In genomic region chr4:931960-932712, GRCh38 we compare ENCODE assay signal across 8 cellular contexts. TPM values are rescaled to one million over a fixed set of nuclear protein-coding genes. Genes with fewer than 3 reads are reported as not detected.
DNase-seq lines count a peak whose midpoint lies in the region; ATAC-seq and TF ChIP-seq lines count a peak whose summit lies in the region.

TSS of gene GAK (minus strand) at chr4:932316. CDS start at chr4:932187, 129 bp downstream.
TSS of gene TMEM175 (plus strand) at chr4:932460. CDS start at chr4:947740, 15,280 bp downstream.

- H3K4me1 Mint-ChIP-seq in T-helper 1 cell treated with Interleukin-12 subunit alpha and Interleukin-12 subunit beta and Interleukin-4 antibody, amounts not matched to agents 30 μg/mL and 1 μg/mL, for 36 hours (ENCODE audit: low read depth), result peaks cover 28% of the 10 kb centered on the region

- H3K27me3 Mint-ChIP-seq in T-helper 1 cell treated with Interleukin-12 subunit alpha and Interleukin-12 subunit beta and Interleukin-4 antibody, amounts not matched to agents 30 μg/mL and 1 μg/mL, for 36 hours (ENCODE audit: low read depth), result peaks cover 5% of the 10 kb centered on the region

- H3K27ac Mint-ChIP-seq in T-helper 1 cell treated with Interleukin-12 subunit alpha and Interleukin-12 subunit beta and Interleukin-4 antibody, amounts not matched to agents 30 μg/mL and 1 μg/mL, for 36 hours, result peak within 1 kb of the TSS; percentile 95

- ATAC-seq in GM18498 (IDR thresholded peaks at IDR 0.05; ENCODE audit: unreplicated experiment), result peak; percentile 90
- ATAC-seq in HG02885 (IDR thresholded peaks at IDR 0.05; ENCODE audit: poor library complexity, unreplicated experiment), result peak; percentile 94
- peak; percentile 99 to 100 for ATAC-seq in left cardiac atrium
- peak; percentile 96 to 99 for ATAC-seq in upper lobe of left lung (ENCODE audit: low FRiP score in 2 of 2)

- H3K36me3 ChIP-seq in upper lobe of left lung, result peaks cover 0 to 3% (median 0%) of the 10 kb centered on the region in 4 donors

- H3K4me3 ChIP-seq in upper lobe of left lung, result peak within 1 kb of the TSS; percentile 97 to 100 (median 98)

- no peaks in the 10 kb centered on the region for H3K9me3 ChIP-seq in upper lobe of left lung

- peaks cover 2% of the 10 kb centered on the region for H3K36me3 Mint-ChIP-seq in T-helper 1 cell treated with Interleukin-12 subunit alpha and Interleukin-12 subunit beta and Interleukin-4 antibody, amounts not matched to agents 30 μg/mL and 1 μg/mL, for 36 hours (ENCODE audit: low read depth)

- peak in 1 of 4 donors; percentile 71 for TF ChIP-seq EP300 in upper lobe of left lung (IDR thresholded peaks at IDR 0.05)

- TF ChIP-seq POLR2A in upper lobe of left lung (IDR thresholded peaks at IDR 0.05), result peak; percentile 77 to 97 (median 86)

- no peaks in the 10 kb centered on the region for H3K9me3 Mint-ChIP-seq in T-helper 1 cell treated with Interleukin-12 subunit alpha and Interleukin-12 subunit beta and Interleukin-4 antibody, amounts not matched to agents 30 μg/mL and 1 μg/mL, for 36 hours

- H3K4me1 ChIP-seq in upper lobe of left lung, result peaks cover 38 to 62% (median 41%) of the 10 kb centered on the region in 4 donors

- no peaks in the 10 kb centered on the region for H3K27me3 ChIP-seq in upper lobe of left lung

- peak within 1 kb of the TSS; percentile 95 to 98 (median 96) for H3K27ac ChIP-seq in upper lobe of left lung

- H3K4me3 Mint-ChIP-seq in T-helper 1 cell treated with Interleukin-12 subunit alpha and Interleukin-12 subunit beta and Interleukin-4 antibody, amounts not matched to agents 30 μg/mL and 1 μg/mL, for 36 hours, result peak within 1 kb of the TSS; percentile 94

- intact Hi-C loops in left cardiac atrium (cut with DNase I) (loop anchor here in 1 of 2 donors (5.0 kb wide), 1 partner anchor 40 kb away; the partner anchor contains the start of gene DGKQ), posterior vena cava (cut with DNase I) (no loop called here)

- 0% methylated on average over 19 to 80 of the region's 99 CpGs for WGBS in upper lobe of left lung, 2 donors

- TF ChIP-seq CTCF in upper lobe of left lung (IDR thresholded peaks at IDR 0.05), result peak in 5 of 6 experiments; percentile 9 to 70 (median 47)

- peak; percentile 70 for DNase-seq in NCI-H1694 (lab: John Stamatoyannopoulos, UW)
- DNase-seq in amniotic stem cell (lab: John Stamatoyannopoulos, UW), result peak; percentile 93
- DNase-seq in left cardiac atrium, result peak; percentile 97
- DNase-seq in posterior vena cava (ENCODE audit: low spot score), result peak; percentile 99
- peak; percentile 97 to 100 for DNase-seq in upper lobe of left lung

RNA-seq across cellular contexts. Expression of gene GAK, which starts in this region (rescaled TPM):
- total RNA-seq in left cardiac atrium (10 to 100 TPM; 38.1 to 43.2 TPM), posterior vena cava (10 to 100 TPM; 63.5 to 73.5 TPM), upper lobe of left lung (100 to 1,000 TPM; 116 to 380 (median 154) TPM)

RNA-seq across cellular contexts. Expression of gene TMEM175, which starts in this region (rescaled TPM):
- total RNA-seq in left cardiac atrium (10 to 100 TPM; 17.9 to 20.7 TPM), posterior vena cava (10 to 100 TPM; 15.3 to 16.4 TPM), upper lobe of left lung (100 to 1,000 TPM in 1 of 6 donors, 10 to 100 TPM in 5; 24.6 to 126 (median 41.8) TPM)

Comparison
In these comparisons a context has a peak if more than half of its experiments do, and no peak if none do; other contexts are left out.
1. Peak in every context shown above with its lines: DNase-seq, ATAC-seq, H3K4me3 ChIP-seq and H3K27ac ChIP-seq.